Comparison of ENCODE assay signal across 1 cellular context in genomic region chr20:23634044-23634801, GRCh38.
TF ChIP-seq lines count a peak whose summit lies in the region.

No MANE protein-coding gene starts in this region.

TF ChIP-seq in H1, 55 proteins besides CTCF, POLR2A, EP300 and RAD21:
- TF ChIP-seq TBP (IDR thresholded peaks at IDR 0.05; ENCODE audit: low read depth, low read length) (no peak), PHF8 (conservative IDR thresholded peaks at IDR 0.05; ENCODE audit: low read depth, low read length) (no peak), KDM4A (IDR thresholded peaks at IDR 0.05; ENCODE audit: low read depth, low read length, severe bottlenecking) (no peak), ZNF274 (IDR thresholded peaks at IDR 0.05; ENCODE audit: borderline replicate concordance, extremely low read depth, low read length) (no peak), SUZ12 (IDR thresholded peaks at IDR 0.05; ENCODE audit: low read length) (no peak), ATF2 (IDR thresholded peaks at IDR 0.05; ENCODE audit: low read length) (no peak), E2F6 (IDR thresholded peaks at IDR 0.05) (no peak), USF2 (IDR thresholded peaks at IDR 0.05; ENCODE audit: low read length) (no peak), EGR1 (IDR thresholded peaks at IDR 0.05; ENCODE audit: borderline replicate concordance, low read depth, low read length) (no peak)
- TF ChIP-seq, protein P1, sequence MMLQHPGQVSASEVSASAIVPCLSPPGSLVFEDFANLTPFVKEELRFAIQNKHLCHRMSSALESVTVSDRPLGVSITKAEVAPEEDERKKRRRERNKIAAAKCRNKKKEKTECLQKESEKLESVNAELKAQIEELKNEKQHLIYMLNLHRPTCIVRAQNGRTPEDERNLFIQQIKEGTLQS (IDR thresholded peaks at IDR 0.05; ENCODE audit: insufficient read depth, low read depth, low read length), result no peak
